ENCODE assay signal across 9 cellular contexts in the genomic region with DNA sequence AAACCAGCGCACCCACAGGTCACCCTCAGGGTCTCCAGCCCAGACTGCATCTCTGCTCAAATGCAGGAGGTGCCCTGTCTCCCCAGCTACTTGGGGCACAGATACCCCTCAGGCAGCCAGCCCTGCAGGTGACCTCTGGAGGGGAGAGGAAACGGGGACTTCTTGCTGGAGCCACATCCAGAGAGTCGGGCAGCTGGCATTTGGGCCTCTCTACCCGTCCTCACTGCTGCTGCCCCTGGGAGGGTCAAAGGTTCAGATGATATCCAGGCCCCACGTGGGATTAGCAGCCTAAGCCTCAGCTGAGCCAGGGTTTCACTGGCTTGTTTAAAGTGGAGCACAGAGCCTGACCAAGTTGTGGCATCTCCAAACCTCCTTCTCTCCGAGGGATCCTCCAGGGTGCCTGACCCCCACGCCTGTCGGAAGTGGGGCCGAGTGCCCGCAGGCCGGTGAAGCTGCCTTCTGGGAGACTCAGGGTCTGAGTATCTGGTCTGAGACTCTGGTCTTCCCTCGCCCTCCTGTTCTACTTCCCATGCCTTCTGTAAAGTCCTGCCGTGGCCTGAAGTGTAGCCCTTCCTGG. TPM values are rescaled to one million over a fixed set of nuclear protein-coding genes. Genes with fewer than 3 reads are reported as not detected.
A peak's percentile ranks its signal among the peaks of the same experiment; 100 is the strongest.
DNase-seq lines count a peak whose midpoint lies in the region; ATAC-seq and TF ChIP-seq lines count a peak whose summit lies in the region.
"Had no signal": no experiment of that assay in that cellular context is flagged by ENCODE, and none has a peak within 500 bp of the region (broad histone marks: within the 10 kb centered on the region; RNA-seq: fewer than 3 reads in every experiment).

No MANE protein-coding gene starts in this region.

- H3K9me3 Mint-ChIP-seq in chondrocyte (ENCODE audit: low read depth): no peaks in the 10 kb centered on the region
- no peaks in the 10 kb centered on the region for H3K9me3 Mint-ChIP-seq in natural killer cell treated with Interleukin-12 subunit alpha and Interleukin-12 subunit beta and Interleukin-15 and Interleukin-18, amount 100 ng/mL, for 72 hours

- TF ChIP-seq CTCF in AG10803 (conservative IDR thresholded peaks at IDR 0.05; ENCODE audit: low read length): no peak
- TF ChIP-seq CTCF in chondrocyte (IDR thresholded peaks at IDR 0.05): no peak

- peaks cover 64% of the 10 kb centered on the region for H3K4me1 Mint-ChIP-seq in chondrocyte (ENCODE audit: low read depth)
- H3K4me1 Mint-ChIP-seq in natural killer cell treated with Interleukin-12 subunit alpha and Interleukin-12 subunit beta and Interleukin-15 and Interleukin-18, amount 100 ng/mL, for 72 hours (ENCODE audit: low read depth in 2 of 2): peaks cover 61 to 62% of the 10 kb centered on the region in 2 donors

- H4K20me1 ChIP-seq in Karpas-422 (ENCODE audit: insufficient read depth, low read depth, low read length): no peaks in the 10 kb centered on the region

- H3K4me2 ChIP-seq in Karpas-422 (ENCODE audit: low read depth, low read length, poor library complexity, severe bottlenecking): peak overlapping the region; percentile 89

- peak overlapping the region; percentile 94 for H3K4me3 Mint-ChIP-seq in chondrocyte (ENCODE audit: unreplicated experiment)
- peak overlapping the region; percentile 97 for H3K4me3 Mint-ChIP-seq in natural killer cell treated with Interleukin-12 subunit alpha and Interleukin-12 subunit beta and Interleukin-15 and Interleukin-18, amount 100 ng/mL, for 72 hours

- H3K4me3 ChIP-seq in AG10803 (ENCODE audit: low read length) (peak overlapping the region; percentile 91), Karpas-422 (ENCODE audit: low read length) (no peak overlapping the region; the same call in 1 of the 2 replicates)

- H3K27me3 ChIP-seq in Karpas-422 (ENCODE audit: low read length): no peaks in the 10 kb centered on the region

- H3K9ac ChIP-seq in Karpas-422 (ENCODE audit: low read length): peak overlapping the region; percentile 66; the same call in 1 of the 2 replicates

- H3K79me2 ChIP-seq in Karpas-422 (ENCODE audit: low read length): no peaks in the 10 kb centered on the region

- H3K36me3 ChIP-seq in Karpas-422 (ENCODE audit: insufficient read depth, low read length): no peaks in the 10 kb centered on the region

- H3K36me3 Mint-ChIP-seq in chondrocyte (ENCODE audit: low read depth): no peaks in the 10 kb centered on the region
- H3K36me3 Mint-ChIP-seq in natural killer cell treated with Interleukin-12 subunit alpha and Interleukin-12 subunit beta and Interleukin-15 and Interleukin-18, amount 100 ng/mL, for 72 hours: peaks cover under 1% of the 10 kb centered on the region

- no peaks in the 10 kb centered on the region for H3K9me3 ChIP-seq in Karpas-422 (ENCODE audit: low read length)

- H3K27ac Mint-ChIP-seq in chondrocyte (ENCODE audit: unreplicated experiment): peak overlapping the region; percentile 98
- peak overlapping the region; percentile 89 to 91 for H3K27ac Mint-ChIP-seq in natural killer cell treated with Interleukin-12 subunit alpha and Interleukin-12 subunit beta and Interleukin-15 and Interleukin-18, amount 100 ng/mL, for 72 hours

- DNase-seq in AG10803 (ENCODE audit: low read depth): no peak
- DNase-seq in Karpas-422: no peak
- peak; percentile 77 for DNase-seq in chondrocyte (ENCODE audit: low spot score)
- no peak for DNase-seq in natural killer cell treated with Interleukin-12 subunit alpha and Interleukin-12 subunit beta and Interleukin-15 and Interleukin-18, amount 100 ng/mL, for 72 hours (ENCODE audit: low spot score)
- no peak for DNase-seq in erythroblast (lab: John Stamatoyannopoulos, UW)
- no peak for DNase-seq in LoVo (ENCODE audit: low spot score)
- DNase-seq in NCI-H510A treated with DMSO at 0.1 percent for 48 hours (lab: John Stamatoyannopoulos, UW): no peak

- no peak overlapping the region for H3K27ac ChIP-seq in Karpas-422 (ENCODE audit: low read length)

- ATAC-seq in natural killer cell treated with Interleukin-12 subunit alpha and Interleukin-12 subunit beta and Interleukin-15 and Interleukin-18, amount 100 ng/mL, for 72 hours: no peak
- ATAC-seq in HG02759 (IDR thresholded peaks at IDR 0.05; ENCODE audit: unreplicated experiment): no peak

- TF ChIP-seq POLR2A in erythroblast (IDR thresholded peaks at IDR 0.05; ENCODE audit: low read length): no peak

- peaks cover 38% of the 10 kb centered on the region for H3K4me1 ChIP-seq in Karpas-422 (ENCODE audit: low read length)

- H3K9me2 ChIP-seq in Karpas-422 (replicated peaks; ENCODE audit: insufficient read depth, low read length): no peaks in the 10 kb centered on the region

- no peaks in the 10 kb centered on the region for H3K27me3 Mint-ChIP-seq in chondrocyte (ENCODE audit: low read depth)
- H3K27me3 Mint-ChIP-seq in natural killer cell treated with Interleukin-12 subunit alpha and Interleukin-12 subunit beta and Interleukin-15 and Interleukin-18, amount 100 ng/mL, for 72 hours: no peaks in the 10 kb centered on the region

- no peak overlapping the region for H2AFZ ChIP-seq in Karpas-422 (ENCODE audit: low read length)

RNA-seq across cellular contexts. Expression of a gene that starts 2.2 kb away (rescaled TPM):
- total RNA-seq in Karpas-422 (2014; rRNA removed; shearing (Covaris generic); ENCODE audit: low replicate concordance): 0.56 and 2.4 TPM in 2 replicates
- 29.9 to 40.0 TPM (median 31.2 TPM) in 3 replicates for total RNA-seq in chondrocyte
- total RNA-seq in natural killer cell treated with Interleukin-12 subunit alpha and Interleukin-12 subunit beta and Interleukin-15 and Interleukin-18, amount 100 ng/mL, for 72 hours: 10 to 100 TPM in 1 of 2 donors, 1 to 10 TPM in 1; 6.9 to 11.7 TPM

RNA-seq across cellular contexts. Expression of a gene that starts 48.8 kb away (rescaled TPM):
- not detected in 2 replicates for total RNA-seq in Karpas-422 (2014; rRNA removed; shearing (Covaris generic); ENCODE audit: low replicate concordance)
- not detected in 3 replicates for total RNA-seq in chondrocyte
- total RNA-seq in natural killer cell treated with Interleukin-12 subunit alpha and Interleukin-12 subunit beta and Interleukin-15 and Interleukin-18, amount 100 ng/mL, for 72 hours: not detected
- total RNA-seq: NCI-H460 had no signal
